ENCODE assay signal across 8 cellular contexts in the genomic region with DNA sequence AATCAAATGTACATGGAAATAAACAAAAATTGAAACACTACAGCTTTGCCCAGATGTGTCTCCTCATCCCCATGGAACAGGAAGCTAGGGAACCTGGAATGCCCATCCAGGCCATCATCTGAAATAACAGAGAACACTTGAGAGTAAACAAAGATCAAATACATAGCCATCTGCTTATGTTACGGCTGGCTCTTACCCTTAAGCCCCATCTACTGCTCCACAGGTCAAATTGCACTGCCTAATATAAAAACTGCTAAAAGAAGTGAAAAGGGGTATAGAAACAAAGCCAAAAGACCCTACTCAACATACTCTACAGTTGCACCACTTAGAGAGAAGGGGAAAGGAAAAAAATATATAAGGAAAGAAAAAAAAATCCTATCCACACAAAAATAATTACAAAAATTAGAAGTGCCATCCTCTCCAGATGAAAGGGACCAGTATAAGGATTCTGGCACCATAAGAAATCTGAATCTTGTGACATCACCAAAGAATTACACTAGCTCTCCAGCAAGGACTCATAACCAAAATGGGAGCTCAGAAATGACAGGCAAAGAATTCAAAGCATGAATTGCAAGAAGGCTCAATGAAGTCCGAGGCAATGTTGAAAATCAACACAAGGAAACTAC. TPM values are rescaled to one million over a fixed set of nuclear protein-coding genes. Genes with fewer than 3 reads are reported as not detected.
A peak's percentile ranks its signal among the peaks of the same experiment; 100 is the strongest.
DNase-seq lines count a peak whose midpoint lies in the region; ATAC-seq and TF ChIP-seq lines count a peak whose summit lies in the region.

No MANE protein-coding gene starts in this region.

- H3K9me2 ChIP-seq in PC-3 (replicated peaks; ENCODE audit: low read length): no peaks in the 10 kb centered on the region

- peak; percentile 77 for TF ChIP-seq CTCF in BJ (IDR thresholded peaks at IDR 0.05; ENCODE audit: insufficient read depth, low read depth, low read length)
- TF ChIP-seq CTCF in PC-3 (conservative IDR thresholded peaks at IDR 0.05; ENCODE audit: low read depth, low read length): peak; percentile 58

- intact Hi-C loops in PC-3 (cut with micrococcal nuclease): loop anchor here (5.0 kb wide), 1 partner anchor 325 kb away; no protein-coding TSS in a partner anchor

- H3K4me3 ChIP-seq in BJ (ENCODE audit: low read depth, low read length) (no peak overlapping the region), PC-3 (ENCODE audit: low read length) (no peak overlapping the region)

- no peaks in the 10 kb centered on the region for H3K79me2 ChIP-seq in PC-3 (ENCODE audit: low read length)

- BruUV-seq in PC-3 (replicated peaks; lab: Mats Ljungman, UMichigan): no TSS peak

- H4K20me1 ChIP-seq in PC-3 (ENCODE audit: low read length): no peaks in the 10 kb centered on the region

- no peak overlapping the region for H2AFZ ChIP-seq in PC-3 (ENCODE audit: low read length)

- no peaks in the 10 kb centered on the region for H3K9me3 ChIP-seq in PC-3 (ENCODE audit: low read length)

- no peaks in the 10 kb centered on the region for H3K27me3 ChIP-seq in BJ (ENCODE audit: control insufficient read depth, insufficient read depth, low read length)
- H3K27me3 ChIP-seq in PC-3 (ENCODE audit: low read length): peaks cover 25% of the 10 kb centered on the region

- peak; percentile 67 for ATAC-seq in GM21515 (IDR thresholded peaks at IDR 0.05; ENCODE audit: unreplicated experiment)
- 0 out of 2 replicates have a peak, but pooled peaks have one; percentile 27 for ATAC-seq in PC-3
- no peak for ATAC-seq in HG02981 (IDR thresholded peaks at IDR 0.05; ENCODE audit: unreplicated experiment)
- no peak for ATAC-seq in HG02973 (IDR thresholded peaks at IDR 0.05; ENCODE audit: unreplicated experiment)
- ATAC-seq in GM18867 (IDR thresholded peaks at IDR 0.05; ENCODE audit: unreplicated experiment): no peak

- no peak overlapping the region for H3K4me2 ChIP-seq in PC-3 (ENCODE audit: low read length)

- H3K27ac ChIP-seq in PC-3 (ENCODE audit: low read length): no peak overlapping the region

- no peaks in the 10 kb centered on the region for H3K4me1 ChIP-seq in PC-3 (ENCODE audit: insufficient read depth, low read length)

- POLR2A ChIA-PET in BJ (lab: Charles Lee): no interaction called here
- POLR2A ChIA-PET in PC-3 (lab: Charles Lee; ENCODE audit: unreplicated experiment): interaction anchor here (0.7 kb wide), 1 partner anchor 224 kb away, joined by 4 read pairs; no protein-coding TSS in a partner anchor

- no peaks in the 10 kb centered on the region for H3F3A ChIP-seq in PC-3 (ENCODE audit: low read length, unreplicated experiment)

- H3K9ac ChIP-seq in PC-3 (ENCODE audit: low read length): no peak overlapping the region

- CTCF ChIA-PET in BJ (lab: Yijun Ruan, JAX): interaction anchor here (0.9 to 1.6 kb wide), 6 partner anchors 13 to 564 kb away, joined by 3 to 6 read pairs (median 4); no protein-coding TSS in a partner anchor
- CTCF ChIA-PET in PC-3 (lab: Charles Lee): no interaction called here

- no peak for DNase-seq in BJ (ENCODE audit: low read depth)
- peak; percentile 36 for DNase-seq in PC-3
- peak; percentile 7 for DNase-seq in germinal center (ENCODE audit: low spot score)
- DNase-seq in NCI-H128 (lab: John Stamatoyannopoulos, UW; ENCODE audit: unreplicated experiment): no peak

- no peaks in the 10 kb centered on the region for H3K36me3 ChIP-seq in BJ (ENCODE audit: control insufficient read depth, insufficient read depth, low read length)
- H3K36me3 ChIP-seq in PC-3 (ENCODE audit: low read depth, low read length): no peaks in the 10 kb centered on the region

RNA-seq across cellular contexts. Expression of gene OR6Y1, which starts 26.9 kb away (rescaled TPM):
- polyA plus RNA-seq in BJ (2011; rRNA removed): not detected in 2 replicates
- not detected in 2 replicates for polyA minus RNA-seq in BJ (2011; rRNA and poly(A)+ RNA removed)
- not detected in 2 replicates for total RNA-seq in PC-3 (2014; rRNA removed)

RNA-seq across cellular contexts. Expression of gene OR6P1, which starts 43.1 kb away (rescaled TPM):
- polyA plus RNA-seq in BJ (2011; rRNA removed): not detected in 2 replicates
- not detected in 2 replicates for polyA minus RNA-seq in BJ (2011; rRNA and poly(A)+ RNA removed)
- not detected in 2 replicates for total RNA-seq in PC-3 (2014; rRNA removed)

RNA-seq across cellular contexts. Expression of gene OR10X1, which starts 52.4 kb away (rescaled TPM):
- not detected in 2 replicates for polyA plus RNA-seq in BJ (2011; rRNA removed)
- not detected in 2 replicates for polyA minus RNA-seq in BJ (2011; rRNA and poly(A)+ RNA removed)
- total RNA-seq in PC-3 (2014; rRNA removed): not detected in 2 replicates

RNA-seq across cellular contexts. Expression of gene OR10R2, which starts 55.3 kb away (rescaled TPM):
- polyA plus RNA-seq in BJ (2011; rRNA removed): not detected in 2 replicates
- polyA minus RNA-seq in BJ (2011; rRNA and poly(A)+ RNA removed): not detected in 2 replicates
- not detected in 2 replicates for total RNA-seq in PC-3 (2014; rRNA removed)

Comparison
In these comparisons a context has a peak if more than half of its experiments do, and no peak if none do; other contexts are left out.
1. DNase-seq: peak in PC-3 (single experiment) and germinal center (single experiment); none in BJ (single experiment) and NCI-H128 (single experiment).
2. ATAC-seq: peak in GM21515 (single experiment) and PC-3 (single experiment); none in HG02981 (single experiment), HG02973 (single experiment) and GM18867 (single experiment).